Comparison of ENCODE assay signal across 10 cellular contexts in the genomic region with DNA sequence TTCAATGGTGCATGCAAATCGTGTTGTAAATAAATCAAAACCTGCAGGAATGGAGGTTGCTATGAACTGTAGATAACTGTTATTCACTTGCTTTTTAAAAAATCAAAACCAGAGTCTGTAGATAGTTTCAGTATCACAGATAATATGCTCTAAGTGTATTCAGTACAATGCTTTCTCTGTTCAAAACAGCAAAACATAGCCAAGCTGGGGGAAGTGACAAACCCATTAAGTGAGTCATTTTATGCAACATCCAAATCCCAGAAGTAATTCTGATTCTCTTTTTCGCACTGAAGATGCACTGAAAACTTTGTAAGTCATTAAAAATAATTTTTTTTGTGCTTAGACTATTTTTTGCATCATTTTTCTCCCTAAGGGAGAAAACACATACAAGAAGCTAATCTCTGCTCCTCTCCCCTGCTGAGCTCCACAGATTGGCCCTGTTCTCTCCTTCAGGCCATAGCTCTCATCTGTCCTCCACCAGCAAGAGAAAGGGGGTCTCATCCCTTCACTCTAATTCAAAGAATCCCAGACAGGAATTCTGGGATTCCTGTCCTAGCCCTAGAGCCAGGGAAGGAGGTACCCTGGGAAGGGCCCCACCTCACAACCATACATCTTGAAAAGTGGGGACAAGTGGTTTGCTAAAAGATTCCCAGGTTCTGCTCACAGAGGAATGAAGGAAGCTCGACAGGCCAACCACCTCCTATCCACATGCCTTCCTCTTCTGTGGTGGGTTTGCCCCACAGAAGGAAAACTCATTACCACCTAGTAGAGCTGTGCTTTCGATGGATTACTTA. TPM values are rescaled to one million over a fixed set of nuclear protein-coding genes. Genes with fewer than 3 reads are reported as not detected.
DNase-seq lines count a peak whose midpoint lies in the region; ATAC-seq and TF ChIP-seq lines count a peak whose summit lies in the region.
"Had no signal": no experiment of that assay in that cellular context is flagged by ENCODE, and none has a peak within 500 bp of the region (broad histone marks: within the 10 kb centered on the region; RNA-seq: fewer than 3 reads in every experiment).

No MANE protein-coding gene starts in this region.

- H3K4me1 Mint-ChIP-seq in activated CD8-positive, alpha-beta memory T cell treated with anti-CD3 and anti-CD28 coated beads, Interleukin-2, amount 10 ng/mL, durations not matched to agents 7 days and 5 days, result peaks cover 35% of the 10 kb centered on the region

- CTCF ChIA-PET in activated CD8-positive, alpha-beta memory T cell treated with anti-CD3 and anti-CD28 coated beads, Interleukin-2, amount 10 ng/mL, durations not matched to agents 7 days and 5 days (lab: Charles Lee), result interaction anchor here (1.0 to 1.2 kb wide), 2 partner anchors 19 to 54 kb away, joined by 3 read pairs; no protein-coding TSS in a partner anchor

- H3K4me3 ChIP-seq in upper lobe of right lung, result no peak overlapping the region
- H3K4me3 ChIP-seq in esophagus squamous epithelium, result no peak overlapping the region
- H3K4me3 ChIP-seq: K562 had no signal

- H3K4me3 Mint-ChIP-seq in activated CD8-positive, alpha-beta memory T cell treated with anti-CD3 and anti-CD28 coated beads, Interleukin-2, amount 10 ng/mL, durations not matched to agents 7 days and 5 days, result no peak overlapping the region
- H3K4me3 Mint-ChIP-seq: natural killer cell treated with Interleukin-12 subunit alpha and Interleukin-12 subunit beta and Interleukin-15 and Interleukin-18, amount 100 ng/mL, for 72 hours had no signal

- WGBS in esophagus squamous epithelium, 2 donors, result 63 to 72% methylated on average over 4 of the region's 4 CpGs

- no peak for TF ChIP-seq CTCF in upper lobe of right lung (IDR thresholded peaks at IDR 0.05)
- no peak for TF ChIP-seq CTCF in esophagus squamous epithelium (IDR thresholded peaks at IDR 0.05)

- peak; percentile 23 for ATAC-seq in activated CD8-positive, alpha-beta memory T cell treated with anti-CD3 and anti-CD28 coated beads, Interleukin-2, amount 10 ng/mL, durations not matched to agents 7 days and 5 days
- peak; percentile 81 for ATAC-seq in HG03442 (IDR thresholded peaks at IDR 0.05; ENCODE audit: unreplicated experiment)
- ATAC-seq in upper lobe of right lung, result no peak
- ATAC-seq: K562 had no signal

- H3K27ac ChIP-seq in upper lobe of right lung (peak overlapping the region; percentile 11), esophagus squamous epithelium (peak overlapping the region in 2 of 4 donors; percentile 33 to 60)

- intact Hi-C loops in upper lobe of right lung (cut with DNase I) (no loop called here), esophagus squamous epithelium (cut with DNase I) (no loop called here)

- H3K27ac Mint-ChIP-seq in activated CD8-positive, alpha-beta memory T cell treated with anti-CD3 and anti-CD28 coated beads, Interleukin-2, amount 10 ng/mL, durations not matched to agents 7 days and 5 days, result peak overlapping the region; percentile 22
- H3K27ac Mint-ChIP-seq: natural killer cell treated with Interleukin-12 subunit alpha and Interleukin-12 subunit beta and Interleukin-15 and Interleukin-18, amount 100 ng/mL, for 72 hours had no signal

- H3K36me3 Mint-ChIP-seq in activated CD8-positive, alpha-beta memory T cell treated with anti-CD3 and anti-CD28 coated beads, Interleukin-2, amount 10 ng/mL, durations not matched to agents 7 days and 5 days, result peaks cover 6% of the 10 kb centered on the region
- H3K36me3 Mint-ChIP-seq: natural killer cell treated with Interleukin-12 subunit alpha and Interleukin-12 subunit beta and Interleukin-15 and Interleukin-18, amount 100 ng/mL, for 72 hours had no signal

- H3K9me3 Mint-ChIP-seq in activated CD8-positive, alpha-beta memory T cell treated with anti-CD3 and anti-CD28 coated beads, Interleukin-2, amount 10 ng/mL, durations not matched to agents 7 days and 5 days (ENCODE audit: low read depth), result no peaks in the 10 kb centered on the region
- H3K9me3 Mint-ChIP-seq: natural killer cell treated with Interleukin-12 subunit alpha and Interleukin-12 subunit beta and Interleukin-15 and Interleukin-18, amount 100 ng/mL, for 72 hours had no signal

- H3K27me3 ChIP-seq in upper lobe of right lung, result no peaks in the 10 kb centered on the region
- peaks cover 0 to 7% (median 0%) of the 10 kb centered on the region in 4 donors for H3K27me3 ChIP-seq in esophagus squamous epithelium

- H3K9me3 ChIP-seq in upper lobe of right lung (no peaks in the 10 kb centered on the region), esophagus squamous epithelium (no peaks in the 10 kb centered on the region)

- no peak for DNase-seq in activated CD8-positive, alpha-beta memory T cell treated with anti-CD3 and anti-CD28 coated beads, Interleukin-2, amount 10 ng/mL, durations not matched to agents 7 days and 5 days
- no peak for DNase-seq in activated CD8-positive, alpha-beta memory T cell treated with anti-CD3 and anti-CD28 coated beads for 24 hours
- DNase-seq in fibroblast of gingiva (ENCODE audit: low read depth), result peak; percentile 41
- DNase-seq in upper lobe of right lung, result no peak
- DNase-seq in iPS-NIHi7 (ENCODE audit: extremely low spot score), result no peak
- DNase-seq in Kasumi-1 (lab: John Stamatoyannopoulos, UW), result no peak
- no peak for DNase-seq in esophagus squamous epithelium (lab: John Stamatoyannopoulos, UW)

- TF ChIP-seq POLR2A in esophagus squamous epithelium (IDR thresholded peaks at IDR 0.05), result no peak

- H3K27me3 Mint-ChIP-seq in activated CD8-positive, alpha-beta memory T cell treated with anti-CD3 and anti-CD28 coated beads, Interleukin-2, amount 10 ng/mL, durations not matched to agents 7 days and 5 days, result no peaks in the 10 kb centered on the region
- H3K27me3 Mint-ChIP-seq: natural killer cell treated with Interleukin-12 subunit alpha and Interleukin-12 subunit beta and Interleukin-15 and Interleukin-18, amount 100 ng/mL, for 72 hours had no signal

- peaks cover 4% of the 10 kb centered on the region for H3K4me1 ChIP-seq in upper lobe of right lung
- H3K4me1 ChIP-seq in esophagus squamous epithelium, result peaks cover 6 to 28% (median 6%) of the 10 kb centered on the region in 3 donors

- H3K36me3 ChIP-seq in upper lobe of right lung, result no peaks in the 10 kb centered on the region
- no peaks in the 10 kb centered on the region for H3K36me3 ChIP-seq in esophagus squamous epithelium

RNA-seq across cellular contexts. Expression of a gene that starts 4.9 kb away (rescaled TPM):
- total RNA-seq in activated CD8-positive, alpha-beta memory T cell treated with anti-CD3 and anti-CD28 coated beads, Interleukin-2, amount 10 ng/mL, durations not matched to agents 7 days and 5 days, result 1 to 10 TPM; 1.6 to 2.9 TPM
- 2.7 TPM for total RNA-seq in upper lobe of right lung
- total RNA-seq in esophagus squamous epithelium, result 1 to 10 TPM in 3 of 4 donors, under 1 TPM in 1; 0.15 to 2.2 (median 1.8) TPM
